ENCODE assay signal across 8 cellular contexts in genomic region chr18:12946549-12947354, GRCh38. TPM values are rescaled to one million over a fixed set of nuclear protein-coding genes. Genes with fewer than 3 reads are reported as not detected.
A peak's percentile ranks its signal among the peaks of the same experiment; 100 is the strongest.
DNase-seq lines count a peak whose midpoint lies in the region; ATAC-seq and TF ChIP-seq lines count a peak whose summit lies in the region.

No MANE protein-coding gene starts in this region.

- DNase-seq in activated T-cell treated with anti-CD3 and anti-CD28 coated beads for 24 hours (ENCODE audit: low read depth) (peak; percentile 2), activated T-cell treated with anti-CD3 and anti-CD28 coated beads for 4 hours (no peak), HS-27A (ENCODE audit: low read depth) (peak; percentile 97), RPMI8226 (peak; percentile 76), dedifferentiated amniotic fluid mesenchymal stem cell (ENCODE audit: extremely low spot score) (peak; percentile 92), left lobe of liver (ENCODE audit: low spot score) (peak; percentile 63), stomach (peak; percentile 26)

- no peaks in the 10 kb centered on the region for H3K9me3 ChIP-seq in stomach

- 3 to 5% (median 4%) methylated on average over 17 of the region's 17 CpGs for whole genome bisulfite sequencing in stomach, 5 donors

- TF ChIP-seq CTCF in stomach (IDR thresholded peaks at IDR 0.05): peak in 1 of 7 experiments; percentile 1

- peaks cover 0 to 53% (median 35%) of the 10 kb centered on the region in 4 donors for H3K4me1 ChIP-seq in stomach

- no peaks in the 10 kb centered on the region for H3K27me3 ChIP-seq in stomach

- no peaks in the 10 kb centered on the region for H3K36me3 ChIP-seq in stomach

- H3K27ac ChIP-seq in stomach: peak overlapping the region; percentile 93 to 100 (median 97)

- TF ChIP-seq EP300 in stomach (IDR thresholded peaks at IDR 0.05): no peak

- intact Hi-C loops in stomach (cut with DNase I; ENCODE audit: low total_unique reads): no loop called here

- no peak for TF ChIP-seq POLR2A in stomach (IDR thresholded peaks at IDR 0.05)

- peak overlapping the region; percentile 63 to 72 (median 68) for H3K4me3 ChIP-seq in stomach

- ATAC-seq in left lobe of liver: peak; percentile 1
- no peak for ATAC-seq in HG02588 (IDR thresholded peaks at IDR 0.05; ENCODE audit: unreplicated experiment)

RNA-seq across cellular contexts. Expression of gene SEH1L, which starts 1.1 kb away (rescaled TPM):
- 18.7 TPM for total RNA-seq in left lobe of liver
- total RNA-seq in stomach: 10 to 100 TPM in 4 of 5 donors, 1 to 10 TPM in 1; 9.3 to 43.7 (median 17.5) TPM
- 10 to 100 TPM; 13.0 to 22.6 (median 18.4) TPM for polyA plus RNA-seq in stomach

RNA-seq across cellular contexts. Expression of gene CEP192, which starts 44.4 kb away (rescaled TPM):
- total RNA-seq in left lobe of liver: 9.5 TPM
- 10 to 100 TPM; 31.7 to 55.8 (median 36.8) TPM for total RNA-seq in stomach
- 10 to 100 TPM in 1 of 3 donors, 1 to 10 TPM in 2; 6.4 to 12.8 (median 6.6) TPM for polyA plus RNA-seq in stomach
